In the genomic region with DNA sequence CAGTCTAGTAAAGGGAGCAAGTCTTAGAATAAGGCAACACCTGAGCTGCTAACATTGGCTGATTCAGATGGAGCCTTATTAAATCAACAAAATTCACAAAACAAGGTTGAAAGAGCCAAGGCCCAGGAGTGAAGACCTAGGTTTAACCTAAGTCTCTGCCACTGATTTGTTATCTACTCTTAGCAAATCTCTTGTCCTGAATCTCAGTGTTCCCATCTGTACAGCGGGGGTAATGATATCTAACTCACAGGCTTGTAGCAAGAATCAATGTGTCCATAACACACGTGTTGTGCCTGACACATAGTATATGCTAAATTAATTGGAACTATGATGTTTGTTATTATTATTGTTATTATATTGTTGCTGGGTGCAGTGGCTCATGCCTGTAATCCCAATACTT, we compare ENCODE assay signal across 26 cellular contexts.
"Had no signal": no experiment of that assay in that cellular context is flagged by ENCODE, and none has a peak within 500 bp of the region (broad histone marks: within the 10 kb centered on the region; RNA-seq: fewer than 3 reads in every experiment).

No MANE protein-coding gene starts in this region.

- H3K4me1 ChIP-seq: ascending aorta, breast epithelium, gastroesophageal sphincter had no signal

- ATAC-seq: activated CD4-positive, alpha-beta T cell treated with anti-CD3 and anti-CD28 coated beads for 36 hours; activated CD8-positive, alpha-beta memory T cell treated with anti-CD3 and anti-CD28 coated beads, Interleukin-2, amount 10 ng/mL, durations not matched to agents 7 days and 5 days; activated CD8-positive, alpha-beta T cell treated with anti-CD3 and anti-CD28 coated beads, Interleukin-2, amount 10 ng/mL, durations not matched to agents 7 days and 5 days; activated naive CD4-positive, alpha-beta T cell treated with anti-CD3 and anti-CD28 coated beads, Interleukin-2, amount 50 U/mL, for 72 hours; gastroesophageal sphincter; heart right ventricle had no signal

- H3K9me3 ChIP-seq: ascending aorta, breast epithelium, colonic mucosa, gastroesophageal sphincter, heart right ventricle had no signal

- DNase-seq: activated CD4-positive, alpha-beta memory T cell treated with anti-CD3 and anti-CD28 coated beads for 36 hours; activated CD4-positive, alpha-beta T cell treated with anti-CD3 and anti-CD28 coated beads for 36 hours; activated CD4-positive, alpha-beta T cell treated with anti-CD3 and anti-CD28 coated beads, Interleukin-2, amount 10 ng/mL, durations not matched to agents 24 days and 14 days; activated CD4-positive, CD25-positive, alpha-beta regulatory T cell; activated CD4-positive, CD25-positive, alpha-beta regulatory T cell treated with anti-CD3 and anti-CD28 coated beads, Interleukin-2, amount 50 U/mL, for 72 hours; activated CD8-positive, alpha-beta memory T cell treated with anti-CD3 and anti-CD28 coated beads, Interleukin-2, amount 10 ng/mL, durations not matched to agents 7 days and 5 days; activated CD8-positive, alpha-beta memory T cell treated with anti-CD3 and anti-CD28 coated beads, Interleukin-2, amount 50 U/mL, for 4 hours; activated CD8-positive, alpha-beta T cell treated with anti-CD3 and anti-CD28 coated beads, Interleukin-2, amount 10 ng/mL, durations not matched to agents 7 days and 5 days; activated effector memory CD4-positive, alpha-beta T cell treated with anti-CD3 and anti-CD28 coated beads, Interleukin-2, amount 50 U/mL, for 16 hours; activated naive CD4-positive, alpha-beta T cell treated with anti-CD3 and anti-CD28 coated beads for 36 hours; activated naive CD8-positive, alpha-beta T cell treated with anti-CD3 and anti-CD28 coated beads, Interleukin-2, amount 10 ng/mL, durations not matched to agents 7 days and 5 days; activated T-cell treated with anti-CD3 and anti-CD28 coated beads, Interleukin-2, amount 50 U/mL, for 1 hour; activated T-cell treated with anti-CD3 and anti-CD28 coated beads, Interleukin-2, amount 50 U/mL, for 48 hours; central memory CD4-positive, alpha-beta T cell; cerebellar nuclear complex; colonic mucosa; effector CD8-positive, alpha-beta T cell; foreskin keratinocyte; heart right ventricle; T-helper 2 cell had no signal

- H3K4me3 ChIP-seq: ascending aorta, breast epithelium, cardiac muscle cell, colonic mucosa, gastroesophageal sphincter, heart right ventricle had no signal

- H3K27ac ChIP-seq: ascending aorta, breast epithelium, cardiac muscle cell, colonic mucosa, epithelial cell of prostate, gastroesophageal sphincter, heart right ventricle had no signal

- H3K36me3 ChIP-seq: ascending aorta, breast epithelium, cardiac muscle cell, colonic mucosa, gastroesophageal sphincter, heart right ventricle had no signal

- H3K27me3 ChIP-seq: ascending aorta, breast epithelium, cardiac muscle cell, colonic mucosa, foreskin keratinocyte, gastroesophageal sphincter, heart right ventricle had no signal
